Comparison of ENCODE assay signal across 10 cellular contexts in genomic region chr1:223142269-223142668, GRCh38. TPM values are rescaled to one million over a fixed set of nuclear protein-coding genes. Genes with fewer than 3 reads are reported as not detected.
A peak's percentile ranks its signal among the peaks of the same experiment; 100 is the strongest.
DNase-seq lines count a peak whose midpoint lies in the region; ATAC-seq and TF ChIP-seq lines count a peak whose summit lies in the region.
"Had no signal": no experiment of that assay in that cellular context is flagged by ENCODE, and none has a peak within 500 bp of the region (broad histone marks: within the 10 kb centered on the region; RNA-seq: fewer than 3 reads in every experiment).

No MANE protein-coding gene starts in this region.

- TF ChIP-seq CTCF in ascending aorta (IDR thresholded peaks at IDR 0.05) (no peak), tibial artery (IDR thresholded peaks at IDR 0.05) (no peak)

- peaks cover under 1 to 2% of the 10 kb centered on the region in 2 donors for H3K9me3 ChIP-seq in ascending aorta
- H3K9me3 ChIP-seq in tibial artery = no peaks in the 10 kb centered on the region

- H3K36me3 ChIP-seq in ascending aorta = no peaks in the 10 kb centered on the region
- no peaks in the 10 kb centered on the region for H3K36me3 ChIP-seq in tibial artery

- no peaks in the 10 kb centered on the region for H3K27me3 Mint-ChIP-seq in activated naive CD8-positive, alpha-beta T cell
- H3K27me3 Mint-ChIP-seq in activated naive CD8-positive, alpha-beta T cell treated with anti-CD3 and anti-CD28 coated beads for 36 hours = no peaks in the 10 kb centered on the region
- peaks cover 10% of the 10 kb centered on the region for H3K27me3 Mint-ChIP-seq in memory B cell

- H3K4me1 ChIP-seq in ascending aorta (peaks cover 0 to 9% of the 10 kb centered on the region in 2 donors), tibial artery (peaks cover 0 to 32% (median 24%) of the 10 kb centered on the region in 4 donors)

- H3K4me3 Mint-ChIP-seq in activated naive CD8-positive, alpha-beta T cell = peak overlapping the region; percentile 66
- H3K4me3 Mint-ChIP-seq in activated naive CD8-positive, alpha-beta T cell treated with anti-CD3 and anti-CD28 coated beads for 36 hours = no peak overlapping the region
- H3K4me3 Mint-ChIP-seq in memory B cell = peak overlapping the region; percentile 44

- H3K36me3 Mint-ChIP-seq in activated naive CD8-positive, alpha-beta T cell = no peaks in the 10 kb centered on the region
- no peaks in the 10 kb centered on the region for H3K36me3 Mint-ChIP-seq in activated naive CD8-positive, alpha-beta T cell treated with anti-CD3 and anti-CD28 coated beads for 36 hours
- H3K36me3 Mint-ChIP-seq in memory B cell = no peaks in the 10 kb centered on the region

- H3K27me3 ChIP-seq in ascending aorta (no peaks in the 10 kb centered on the region), tibial artery (no peaks in the 10 kb centered on the region)

- intact Hi-C loops in ascending aorta (cut with DNase I) = no loop called here
- intact Hi-C loops in tibial artery (cut with DNase I; ENCODE audit: low total_unique reads) = no loop called here

- H3K27ac ChIP-seq in ascending aorta (peak overlapping the region in 1 of 2 donors; percentile 32), tibial artery (peak overlapping the region in 1 of 2 donors; percentile 71)

- peaks cover 25% of the 10 kb centered on the region for H3K4me1 Mint-ChIP-seq in activated naive CD8-positive, alpha-beta T cell (ENCODE audit: low read depth)
- peaks cover 9% of the 10 kb centered on the region for H3K4me1 Mint-ChIP-seq in activated naive CD8-positive, alpha-beta T cell treated with anti-CD3 and anti-CD28 coated beads for 36 hours
- H3K4me1 Mint-ChIP-seq in memory B cell = peaks cover 11% of the 10 kb centered on the region

- DNase-seq in activated naive CD8-positive, alpha-beta T cell treated with anti-CD3 and anti-CD28 coated beads for 36 hours = no peak
- no peak for DNase-seq in ascending aorta (ENCODE audit: low spot score in 2 of 2)
- DNase-seq in memory B cell (ENCODE audit: low spot score in 2 of 2) = no peak
- no peak for DNase-seq in tibial artery
- DNase-seq in NCI-H526 treated with DMSO at 0.1 percent for 48 hours (lab: John Stamatoyannopoulos, UW) = no peak
- DNase-seq in activated CD4-positive, CD25-positive, alpha-beta regulatory T cell treated with anti-CD3 and anti-CD28 coated beads, Interleukin-2, amount 50 U/mL, for 72 hours = no peak

- no peak for ATAC-seq in memory B cell (ENCODE audit: low read depth)
- no peak for ATAC-seq in HG03025 (IDR thresholded peaks at IDR 0.05; ENCODE audit: low FRiP score, unreplicated experiment)

- H3K27ac Mint-ChIP-seq in activated naive CD8-positive, alpha-beta T cell = no peak overlapping the region
- no peak overlapping the region for H3K27ac Mint-ChIP-seq in activated naive CD8-positive, alpha-beta T cell treated with anti-CD3 and anti-CD28 coated beads for 36 hours
- H3K27ac Mint-ChIP-seq in memory B cell = no peak overlapping the region

- peak overlapping the region; percentile 46 to 69 for H3K4me3 ChIP-seq in ascending aorta
- H3K4me3 ChIP-seq in tibial artery = peak overlapping the region; percentile 63 to 77

- no peaks in the 10 kb centered on the region for H3K9me3 Mint-ChIP-seq in activated naive CD8-positive, alpha-beta T cell (ENCODE audit: low read depth)
- H3K9me3 Mint-ChIP-seq in activated naive CD8-positive, alpha-beta T cell treated with anti-CD3 and anti-CD28 coated beads for 36 hours = no peaks in the 10 kb centered on the region
- H3K9me3 Mint-ChIP-seq in memory B cell = peaks cover 6% of the 10 kb centered on the region

RNA-seq across cellular contexts. Expression of gene TLR5, which starts 0.8 kb away (rescaled TPM):
- total RNA-seq in activated naive CD8-positive, alpha-beta T cell treated with anti-CD3 and anti-CD28 coated beads for 36 hours = under 1 TPM; 0.19 to 0.38 TPM
- 3.9 TPM for total RNA-seq in ascending aorta
- total RNA-seq: HT1080, RPMI7951 had no signal
